In the genomic region with DNA sequence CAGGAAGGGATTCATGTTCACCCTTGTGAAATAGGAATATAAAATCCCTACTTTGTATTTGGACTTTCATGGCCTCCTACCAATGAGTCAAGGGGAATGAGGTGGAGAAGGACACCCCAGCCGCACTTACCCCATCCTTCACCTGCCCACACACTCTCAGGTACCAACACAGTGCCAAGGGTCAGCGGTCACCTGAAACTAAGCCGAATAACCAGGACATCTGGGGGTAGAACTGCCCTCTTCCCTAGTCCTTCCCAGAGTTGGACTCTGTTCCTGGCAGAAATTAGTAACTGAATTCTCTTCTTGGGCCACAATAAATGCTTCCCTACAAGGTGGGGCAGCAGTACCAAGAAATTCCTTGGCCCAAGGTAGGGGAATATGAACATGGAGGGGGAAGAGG, we compare ENCODE assay signal across 26 cellular contexts. TPM values are rescaled to one million over a fixed set of nuclear protein-coding genes. Genes with fewer than 3 reads are reported as not detected.
DNase-seq lines count a peak whose midpoint lies in the region; ATAC-seq, FAIRE-seq and TF ChIP-seq lines count a peak whose summit lies in the region.
"Had no signal": no experiment of that assay in that cellular context is flagged by ENCODE, and none has a peak within 500 bp of the region (broad histone marks: within the 10 kb centered on the region; RNA-seq: fewer than 3 reads in every experiment).

No MANE protein-coding gene starts in this region.

- H3K4me3 ChIP-seq in cardiac muscle cell (no peak overlapping the region), H1 (ENCODE audit: extremely low read depth in 1 of 4, insufficient read depth in 2 of 4, low read depth in 3 of 4, low read length in 4 of 4) (no peak overlapping the region), mucosa of descending colon (no peak overlapping the region), transverse colon (no peak overlapping the region)
- H3K4me3 ChIP-seq: psoas muscle, SJSA1, tibial artery had no signal

- H3K9me3 ChIP-seq in cardiac muscle cell (ENCODE audit: low read depth) (no peaks in the 10 kb centered on the region), H1 (ENCODE audit: insufficient read depth in 2 of 2, low read depth in 1 of 2, low read length in 1 of 2) (no peaks in the 10 kb centered on the region), mucosa of descending colon (no peaks in the 10 kb centered on the region), transverse colon (no peaks in the 10 kb centered on the region)
- H3K9me3 ChIP-seq: psoas muscle, SJSA1, tibial artery had no signal

- H2AK5ac ChIP-seq in H1 (ENCODE audit: low read depth, low read length) = no peak overlapping the region

- POLR2A ChIA-PET in H1 (lab: Charles Lee; ENCODE audit: partially characterized antibody) = interaction anchor here (0.8 to 19.3 kb wide), 5 partner anchors 7 to 34 kb away, joined by 3 to 241 read pairs (median 3); a partner anchor contains a TSS

- no peak overlapping the region for H3K56ac ChIP-seq in H1 (replicated peaks; ENCODE audit: insufficient read length, low read depth, low read length)

- H3K14ac ChIP-seq in H1 (ENCODE audit: insufficient read length) = no peak overlapping the region

- CTCF ChIA-PET in H1 (lab: Charles Lee; ENCODE audit: partially characterized antibody) = interaction anchor here (0.7 to 17.5 kb wide), 15 partner anchors 8 to 81 kb away, joined by 3 to 378 read pairs (median 4); no protein-coding TSS in a partner anchor

- no peak overlapping the region for H4K91ac ChIP-seq in H1 (replicated peaks; ENCODE audit: insufficient read length, low read length)

- H4K20me1 ChIP-seq in H1 (replicated peaks in 1 of 2; ENCODE audit: control insufficient read depth in 1 of 2, insufficient read depth in 2 of 2, low read length in 2 of 2) = peaks cover 0 to 2% of the 10 kb centered on the region in 2 experiments

- H2BK12ac ChIP-seq in H1 (ENCODE audit: low read depth, low read length) = peak overlapping the region; percentile 61

- H3K4ac ChIP-seq in H1 (replicated peaks; ENCODE audit: insufficient read length, low read depth, low read length) = no peak overlapping the region

- H3K36me3 ChIP-seq in cardiac muscle cell (no peaks in the 10 kb centered on the region), H1 (ENCODE audit: control insufficient read depth in 2 of 4, insufficient read depth in 4 of 4, low read length in 3 of 4) (no peaks in the 10 kb centered on the region), mucosa of descending colon (ENCODE audit: low read depth) (no peaks in the 10 kb centered on the region), transverse colon (no peaks in the 10 kb centered on the region)
- H3K36me3 ChIP-seq: SJSA1, tibial artery had no signal

- TF ChIP-seq EP300 in H1 (IDR thresholded peaks at IDR 0.05; ENCODE audit: borderline replicate concordance in 1 of 2, low read depth in 2 of 2, low read length in 2 of 2) = no peak
- TF ChIP-seq EP300 in transverse colon (IDR thresholded peaks at IDR 0.05; ENCODE audit: low read depth) = no peak

- TF ChIP-seq RAD21 in H1 (IDR thresholded peaks at IDR 0.05 in 1 of 2, conservative IDR thresholded peaks at IDR 0.05 in 1 of 2; ENCODE audit: low read depth in 2 of 2, low read length in 2 of 2) = no peak

- no peaks in the 10 kb centered on the region for H3K23me2 ChIP-seq in H1 (ENCODE audit: low read depth, low read length)

- no peak overlapping the region; a peak in 1 of 7 replicates for H3K9ac ChIP-seq in H1 (replicated peaks in 1 of 4; ENCODE audit: extremely low read depth in 1 of 4, low read depth in 3 of 4, low read length in 3 of 4)

- intact Hi-C loops in left ventricle myocardium superior (cut with micrococcal nuclease) (no loop called here), mucosa of descending colon (cut with DNase I, micrococcal nuclease) (no loop called here), transverse colon (cut with DNase I; ENCODE audit: low total_unique reads) (no loop called here)

- H4K8ac ChIP-seq in H1 (ENCODE audit: extremely low read depth, insufficient read depth, low read length) = no peak overlapping the region

- ATAC-seq in left ventricle myocardium superior (no peak), mucosa of descending colon (peak; percentile 30)
- ATAC-seq: activated CD8-positive, alpha-beta T cell treated with anti-CD3 and anti-CD28 coated beads for 36 hours; psoas muscle; stimulated activated naive CD8-positive, alpha-beta T cell treated with anti-CD3 and anti-CD28 coated beads, Interleukin-15, Interleukin-2, amounts not matched to agents 100 U/mL and 50 U/mL, for 24 hours; T-cell had no signal

- FAIRE-seq in H1 (lab: Jason Lieb, UNC) = no peak
- FAIRE-seq: A204.1, GM12891, keratinocyte had no signal

- H2BK120ac ChIP-seq in H1 (replicated peaks; ENCODE audit: low read depth, low read length) = no peak overlapping the region

- TF ChIP-seq POLR2A in H1 (IDR thresholded peaks at IDR 0.05; ENCODE audit: control extremely low read depth in 1 of 2, low read depth in 2 of 2, low read length in 2 of 2) = no peak
- TF ChIP-seq POLR2A in transverse colon (IDR thresholded peaks at IDR 0.05) = no peak

- peaks cover 0 to 51% of the 10 kb centered on the region in 2 experiments; a peak in 3 of 4 replicates for H3K79me2 ChIP-seq in H1 (ENCODE audit: control insufficient read depth in 1 of 2, insufficient read depth in 2 of 2, low read length in 2 of 2)

- H2BK15ac ChIP-seq in H1 (ENCODE audit: low read length) = no peak overlapping the region; the same call in 1 of the 2 replicates

- H2AFZ ChIP-seq in H1 (ENCODE audit: low read length) = no peak overlapping the region

- no peak for TF ChIP-seq CTCF in cardiac muscle cell (IDR thresholded peaks at IDR 0.05; ENCODE audit: low read depth, low read length)
- TF ChIP-seq CTCF in H1 (IDR thresholded peaks at IDR 0.05; ENCODE audit: control extremely low read depth in 1 of 3, insufficient read depth in 1 of 3, low read depth in 1 of 3, low read length in 3 of 3) = no peak
- no peak for TF ChIP-seq CTCF in mucosa of descending colon (IDR thresholded peaks at IDR 0.05)
- no peak for TF ChIP-seq CTCF in transverse colon (IDR thresholded peaks at IDR 0.05)

- H3K23ac ChIP-seq in H1 (ENCODE audit: insufficient read length) = no peak overlapping the region

- DNase-seq in cardiac muscle cell (ENCODE audit: low read depth in 1 of 2, low spot score in 1 of 2) (no peak), left ventricle myocardium superior (no peak), H1 (ENCODE audit: low read depth in 1 of 2, low spot score in 2 of 2) (no peak), mucosa of descending colon (peak in 1 of 3 donors; percentile 31), transverse colon (no peak), NCI-H2029 (lab: John Stamatoyannopoulos, UW) (no peak)
- no peak for DNase-seq in stimulated activated CD4-positive, alpha-beta T cell treated with anti-CD3 and anti-CD28 coated beads, Interleukin-4, amount 100 ng/mL, for 24 hours
- DNase-seq in activated CD4-positive, CD25-positive, alpha-beta regulatory T cell (lab: John Stamatoyannopoulos, UW) = no peak
- DNase-seq: activated CD4-positive, CD25-positive, alpha-beta regulatory T cell treated with anti-CD3 and anti-CD28 coated beads, Interleukin-2, amount 50 U/mL, for 72 hours; activated CD8-positive, alpha-beta T cell treated with anti-CD3 and anti-CD28 coated beads for 36 hours; activated naive CD8-positive, alpha-beta T cell treated with anti-CD3 and anti-CD28 coated beads for 36 hours; CD4-positive, alpha-beta memory T cell; GOT3; NCI-H1048; NCI-H2029 treated with DMSO at 0.1 percent for 48 hours; NCI-H2227 treated with DMSO at 0.1 percent for 48 hours; NCI-H526 treated with DMSO at 0.1 percent for 48 hours; psoas muscle; stimulated activated naive CD8-positive, alpha-beta T cell treated with anti-CD3 and anti-CD28 coated beads, Interleukin-15, Interleukin-2, amounts not matched to agents 100 U/mL and 50 U/mL, for 24 hours; T-cell; tibial artery had no signal

- no peak overlapping the region; the same call in 1 of the 2 replicates for H3K18ac ChIP-seq in H1 (ENCODE audit: extremely low read depth, low read length)

- peak overlapping the region; percentile 63 for H2BK20ac ChIP-seq in H1 (ENCODE audit: low read length)

- 97% methylated on average over 3 of the region's 3 CpGs; no CpG with 5 or more reads in 1 of the 2 experiments for WGBS in H1 (ENCODE audit: extremely low coverage in 1 of 2, insufficient coverage in 1 of 2, insufficient read length in 1 of 2, insufficient replicate concordance in 2 of 2, low coverage in 1 of 2, low lambda C conversion rate in 2 of 2, missing lambda C conversion rate in 1 of 2), 2 experiments
- 84% methylated on average over 3 of the region's 3 CpGs; no CpG with 5 or more reads in 1 of the 2 donors for WGBS in transverse colon (ENCODE audit: low coverage in 1 of 2), 2 donors

- H2BK5ac ChIP-seq in H1 (ENCODE audit: low read depth, low read length) = no peak overlapping the region

- H3K27ac ChIP-seq in cardiac muscle cell (peak overlapping the region; percentile 52), H1 (ENCODE audit: low read depth, low read length) (no peak overlapping the region; the same call in 1 of the 2 replicates), transverse colon (peak overlapping the region; percentile 20 to 87 (median 63))
- H3K27ac ChIP-seq: epithelial cell of prostate, psoas muscle, SJSA1 had no signal

- H3K27me3 ChIP-seq in cardiac muscle cell (no peaks in the 10 kb centered on the region), H1 (replicated peaks in 1 of 4; ENCODE audit: control insufficient read depth in 3 of 4, extremely low read depth in 1 of 4, insufficient read depth in 3 of 4, low read length in 3 of 4) (no peaks in the 10 kb centered on the region), transverse colon (peaks cover 5% of the 10 kb centered on the region)
- H3K27me3 ChIP-seq: SJSA1 had no signal

- H3K4me2 ChIP-seq in H1 (ENCODE audit: insufficient read depth in 1 of 2, low read depth in 2 of 2, low read length in 2 of 2) = no peak overlapping the region; a peak in 1 of 4 replicates

- peaks cover 31% of the 10 kb centered on the region for H3K4me1 ChIP-seq in cardiac muscle cell (ENCODE audit: low read depth)
- peaks cover 17 to 62% (median 44%) of the 10 kb centered on the region in 4 experiments for H3K4me1 ChIP-seq in H1 (replicated peaks in 1 of 4; ENCODE audit: control insufficient read depth in 3 of 4, insufficient read depth in 4 of 4, low read length in 3 of 4)
- peaks cover 65% of the 10 kb centered on the region for H3K4me1 ChIP-seq in mucosa of descending colon (ENCODE audit: low read depth)
- H3K4me1 ChIP-seq in transverse colon = peaks cover 8 to 85% (median 52%) of the 10 kb centered on the region in 4 donors
- H3K4me1 ChIP-seq: psoas muscle had no signal

- no peak overlapping the region for H4K5ac ChIP-seq in H1 (ENCODE audit: insufficient read length, low read depth, low read length)

- H3K79me1 ChIP-seq in H1 (ENCODE audit: low read depth, low read length) = peaks cover 19% of the 10 kb centered on the region

- in situ Hi-C loops in transverse colon (cut with MboI; ENCODE audit: low pct_ligation_motif_present in 1 of 4, low pct_unique_long_range_greater_than_20kb in 1 of 4, low sequenced_read_pairs in 3 of 4) = no loop called here

RNA-seq across cellular contexts. Expression of a gene that starts 7.4 kb away (rescaled TPM):
- total RNA-seq in cardiac muscle cell (4.9 and 10.4 TPM in 2 replicates), left ventricle myocardium superior (6.6 TPM), mucosa of descending colon (10 to 100 TPM; 13.7 to 19.0 (median 18.8) TPM), transverse colon (10 to 100 TPM; 12.2 to 29.1 (median 17.0) TPM)
- polyA plus RNA-seq in cardiac muscle cell (3.8 and 7.8 TPM in 2 replicates), H1 (2011; rRNA removed) (14.3 and 19.7 TPM in 2 replicates)
- 12.5 and 13.0 TPM in 2 replicates for total RNA-seq in H1 (2021; fragmentation: NEBNext Ultra II Directional; extraction: Animal tissue kit (Norgen Biotek cat#: 25700))
- 17.4 TPM for polyA plus RNA-seq in H1 (2011; cell fraction: cytosol; rRNA removed)
- 38.5 TPM for polyA plus RNA-seq in H1 (2011; cell fraction: nucleus; rRNA removed)
- 8.3 to 13.3 TPM (median 12.8 TPM) in 4 replicates for polyA plus RNA-seq in H1 (2012, experiment 1 of 2)
- 12.2 TPM for polyA plus RNA-seq in H1 (2012, experiment 2 of 2)
- 12.9 TPM for polyA plus RNA-seq in H1 (2013, experiment 1 of 2)
- 13.1 TPM for polyA plus RNA-seq in H1 (2013, experiment 2 of 2)
- polyA minus RNA-seq in H1 (2011; rRNA and poly(A)+ RNA removed) = 9.2 and 9.9 TPM in 2 replicates
- 7.6 TPM for polyA minus RNA-seq in H1 (2011; cell fraction: cytosol; rRNA and poly(A)+ RNA removed)
- polyA minus RNA-seq in H1 (2011; cell fraction: nucleus; rRNA and poly(A)+ RNA removed) = 12.6 TPM
- polyA plus RNA-seq: CD4-positive, alpha-beta memory T cell had no signal

RNA-seq across cellular contexts. Expression of a gene that starts 41.1 kb away (rescaled TPM):
- total RNA-seq in cardiac muscle cell = 9.1 and 13.0 TPM in 2 replicates
- polyA plus RNA-seq in cardiac muscle cell = 1.8 and 4.9 TPM in 2 replicates
- total RNA-seq in left ventricle myocardium superior = 40.5 TPM
- total RNA-seq in H1 (2021; fragmentation: NEBNext Ultra II Directional; extraction: Animal tissue kit (Norgen Biotek cat#: 25700)) = 23.3 and 26.3 TPM in 2 replicates
- polyA plus RNA-seq in H1 (2011; rRNA removed) = 2.5 and 2.9 TPM in 2 replicates
- polyA plus RNA-seq in H1 (2011; cell fraction: cytosol; rRNA removed) = 4.0 TPM
- polyA plus RNA-seq in H1 (2011; cell fraction: nucleus; rRNA removed) = 4.1 TPM
- 4.2 to 7.4 TPM (median 5.9 TPM) in 4 replicates for polyA plus RNA-seq in H1 (2012, experiment 1 of 2)
- 1.6 TPM for polyA plus RNA-seq in H1 (2012, experiment 2 of 2)
- 9.6 TPM for polyA plus RNA-seq in H1 (2013, experiment 1 of 2)
- polyA plus RNA-seq in H1 (2013, experiment 2 of 2) = 8.7 TPM
- polyA minus RNA-seq in H1 (2011; rRNA and poly(A)+ RNA removed) = 11.5 and 11.6 TPM in 2 replicates
- 6.1 TPM for polyA minus RNA-seq in H1 (2011; cell fraction: cytosol; rRNA and poly(A)+ RNA removed)
- 13.7 TPM for polyA minus RNA-seq in H1 (2011; cell fraction: nucleus; rRNA and poly(A)+ RNA removed)
- 10 to 100 TPM; 43.1 to 60.6 (median 47.6) TPM for total RNA-seq in mucosa of descending colon
- total RNA-seq in transverse colon = 10 to 100 TPM; 16.0 to 24.1 (median 19.7) TPM
